23 cellular contexts compared by ENCODE assay signal in genomic region chr1:20538760-20539551, GRCh38. TPM values are rescaled to one million over a fixed set of nuclear protein-coding genes. Genes with fewer than 3 reads are reported as not detected.
DNase-seq lines count a peak whose midpoint lies in the region; ATAC-seq and TF ChIP-seq lines count a peak whose summit lies in the region.
"Had no signal": no experiment of that assay in that cellular context is flagged by ENCODE, and none has a peak within 500 bp of the region (broad histone marks: within the 10 kb centered on the region; RNA-seq: fewer than 3 reads in every experiment).

No MANE protein-coding gene starts in this region.

- intact Hi-C loops in adrenal gland (cut with DNase I) (no loop called here), breast epithelium (cut with DNase I; ENCODE audit: low total_unique reads) (no loop called here)

- no peak for TF ChIP-seq CTCF in LNCaP clone FGC (IDR thresholded peaks at IDR 0.05; ENCODE audit: control insufficient read depth, extremely low read depth, insufficient read depth)
- TF ChIP-seq CTCF in adrenal gland (IDR thresholded peaks at IDR 0.05) = no peak
- no peak for TF ChIP-seq CTCF in breast epithelium (IDR thresholded peaks at IDR 0.05)

- H3K36me3 ChIP-seq in adrenal gland (replicated peaks in 1 of 2) (no peaks in the 10 kb centered on the region), breast epithelium (no peaks in the 10 kb centered on the region)
- H3K36me3 ChIP-seq: BE2C had no signal

- TF ChIP-seq POLR2A in adrenal gland (IDR thresholded peaks at IDR 0.05) (no peak), breast epithelium (IDR thresholded peaks at IDR 0.05) (no peak)

- H3K27me3 ChIP-seq in adrenal gland = no peaks in the 10 kb centered on the region
- no peaks in the 10 kb centered on the region for H3K27me3 ChIP-seq in breast epithelium
- H3K27me3 ChIP-seq: BE2C had no signal

- H3K4me1 ChIP-seq in adrenal gland (replicated peaks in 1 of 2) = peaks cover 16 to 19% of the 10 kb centered on the region in 2 donors
- H3K4me1 ChIP-seq in breast epithelium = no peaks in the 10 kb centered on the region
- H3K4me1 ChIP-seq: BE2C had no signal

- H3K9me3 ChIP-seq in adrenal gland (replicated peaks in 1 of 3) (no peaks in the 10 kb centered on the region), breast epithelium (no peaks in the 10 kb centered on the region)
- H3K9me3 ChIP-seq: BE2C had no signal

- ATAC-seq in GM21423 (IDR thresholded peaks at IDR 0.05; ENCODE audit: unreplicated experiment) = no peak
- no peak for ATAC-seq in HG02852 (IDR thresholded peaks at IDR 0.05; ENCODE audit: unreplicated experiment)
- ATAC-seq: K562, Panc1, SK-N-SH treated with all-trans-retinoic acid at 6 μM for 48 hours had no signal

- H3K4me3 ChIP-seq in LNCaP clone FGC (ENCODE audit: low read depth, low read length) = no peak overlapping the region
- H3K4me3 ChIP-seq in adrenal gland = no peak overlapping the region
- no peak overlapping the region for H3K4me3 ChIP-seq in breast epithelium
- H3K4me3 ChIP-seq: GM23248, K562 had no signal

- WGBS in adrenal gland, 4 donors = 45 to 56% (median 52%) methylated on average over 3 of the region's 3 CpGs

- DNase-seq in NCI-H2196 (lab: John Stamatoyannopoulos, UW; ENCODE audit: unreplicated experiment) (peak; percentile 12), NCI-H2196 treated with DMSO at 0.1 percent for 48 hours (lab: John Stamatoyannopoulos, UW; ENCODE audit: unreplicated experiment) (no peak), LNCaP clone FGC (ENCODE audit: low read depth) (peak; percentile 59), adrenal gland (peak in 4 of 7 donors; percentile 36 to 46 (median 41)), breast epithelium (ENCODE audit: low spot score in 2 of 2) (no peak)
- DNase-seq: BE2C, GM23248, H9, HFFc6, NCI-H1105, NCI-H1694, NCI-H2081, NCI-H2171, NCI-H446, NCI-H69, SIG-M5 had no signal

- H3K27ac ChIP-seq in adrenal gland = peak overlapping the region in 3 of 5 donors; percentile 0 to 57 (median 10)
- H3K27ac ChIP-seq in breast epithelium = no peak overlapping the region
- H3K27ac ChIP-seq: GM23248 had no signal

RNA-seq across cellular contexts. Expression of gene FAM43B, which starts 13.4 kb away (rescaled TPM):
- 10 to 100 TPM; 16.2 to 67.7 (median 41.6) TPM for total RNA-seq in adrenal gland
- polyA plus RNA-seq in adrenal gland = 10 to 100 TPM in 2 of 3 donors, 1 to 10 TPM in 1; 5.1 to 54.9 (median 30.4) TPM
- total RNA-seq in breast epithelium = under 1 TPM; 0.16 to 0.33 (median 0.29) TPM
- total RNA-seq: K562 had no signal
- polyA plus RNA-seq: K562 had no signal

RNA-seq across cellular contexts. Expression of gene MUL1, which starts 31.0 kb away (rescaled TPM):
- total RNA-seq in adrenal gland = 10 to 100 TPM; 27.9 to 48.0 (median 39.3) TPM
- 10 to 100 TPM in 1 of 3 donors, 1 to 10 TPM in 2; 3.7 to 21.3 (median 5.3) TPM for polyA plus RNA-seq in adrenal gland
- 10 to 100 TPM; 25.4 to 35.1 (median 29.6) TPM for total RNA-seq in breast epithelium

RNA-seq across cellular contexts. Expression of gene CDA, which starts 49.9 kb away (rescaled TPM):
- total RNA-seq in adrenal gland (1 to 10 TPM in 7 of 8 donors, not detected in 1; 1.2 to 4.8 (median 3.2) TPM), breast epithelium (1 to 10 TPM in 2 of 3 donors, under 1 TPM in 1; 0.98 to 1.3 (median 1.0) TPM)
- polyA plus RNA-seq in adrenal gland = 10 to 100 TPM in 2 of 3 donors, 1 to 10 TPM in 1; 5.3 to 11.8 (median 11.5) TPM
- total RNA-seq: G401, K562, LHCN-M2 had no signal
- polyA plus RNA-seq: K562 had no signal

RNA-seq across cellular contexts. Expression of gene CAMK2N1, which starts 52.9 kb away (rescaled TPM):
- total RNA-seq in adrenal gland (10 to 100 TPM; 13.0 to 68.7 (median 38.0) TPM), breast epithelium (10 to 100 TPM in 2 of 3 donors, 1 to 10 TPM in 1; 5.6 to 26.9 (median 17.0) TPM)
- polyA plus RNA-seq in adrenal gland = 10 to 100 TPM; 25.6 to 36.1 (median 33.9) TPM
- total RNA-seq: G401 had no signal

Comparison
In these comparisons a context has a peak if more than half of its experiments do, and no peak if none do; other contexts are left out.
1. DNase-seq: peak in NCI-H2196 (single experiment), LNCaP clone FGC (single experiment) and adrenal gland (4 of 7); none in NCI-H2196 treated with DMSO at 0.1 percent for 48 hours (single experiment) and breast epithelium (0 of 2).
2. H3K27ac ChIP-seq: peak in adrenal gland (3 of 5); none in breast epithelium (0 of 2).
3. RNA of gene FAM43B, which starts 13.4 kb away (total RNA-seq): 16.2 to 67.7 TPM in adrenal gland; 0.16 to 0.33 TPM in breast epithelium; every median in the first group is over 10 times any median in the second.